8 cellular contexts compared by ENCODE assay signal in genomic region chr19:37718357-37718756, GRCh38.
DNase-seq lines count a peak whose midpoint lies in the region; ATAC-seq and TF ChIP-seq lines count a peak whose summit lies in the region.

No MANE protein-coding gene starts in this region.

- no peaks in the 10 kb centered on the region for H3K27me3 ChIP-seq in ACC112 (ENCODE audit: insufficient read depth, low read length)
- H3K27me3 ChIP-seq in HL-60 (ENCODE audit: insufficient read depth, poor library complexity, severe bottlenecking) = no peaks in the 10 kb centered on the region
- no peaks in the 10 kb centered on the region for H3K27me3 ChIP-seq in brain microvascular endothelial cell (replicated peaks)
- no peaks in the 10 kb centered on the region for H3K27me3 ChIP-seq in mucosa of rectum (ENCODE audit: control insufficient read depth in 2 of 2, insufficient read depth in 2 of 2, low read length in 2 of 2)

- no peak for ATAC-seq in HG02981 (IDR thresholded peaks at IDR 0.05; ENCODE audit: unreplicated experiment)

- 0 out of 2 replicates have a peak, but pooled peaks cover 10% of the 10 kb centered on the region for H3K36me3 ChIP-seq in ACC112 (ENCODE audit: insufficient read depth, low read length)
- no peaks in the 10 kb centered on the region for H3K36me3 ChIP-seq in brain microvascular endothelial cell (replicated peaks)
- no peaks in the 10 kb centered on the region for H3K36me3 ChIP-seq in mucosa of rectum (ENCODE audit: control insufficient read depth in 2 of 2, insufficient read depth in 2 of 2, low read length in 2 of 2)

- H3K4me3 ChIP-seq in ACC112 (ENCODE audit: low read depth, low read length) (peak overlapping the region; percentile 91), HL-60 (replicated peaks; ENCODE audit: insufficient read depth, low read length) (peak overlapping the region; percentile 78; the same call in 1 of the 2 replicates), brain microvascular endothelial cell (ENCODE audit: low read depth, low read length) (peak overlapping the region; percentile 85), mucosa of rectum (ENCODE audit: low read length in 2 of 2) (peak overlapping the region; percentile 88)

- peak overlapping the region; percentile 83 for H2AFZ ChIP-seq in ACC112 (ENCODE audit: low read length, unreplicated experiment)

- DNase-seq in HL-60 (ENCODE audit: low read depth in 1 of 2, low spot score in 1 of 2) = no peak
- DNase-seq in brain microvascular endothelial cell = no peak
- no peak for DNase-seq in putamen (ENCODE audit: low spot score)
- DNase-seq in NCI-H1105 treated with DMSO at 0.1 percent for 48 hours (lab: John Stamatoyannopoulos, UW) = no peak
- no peak for DNase-seq in NK-92 treated with Interleukin-12 subunit alpha and Interleukin-12 subunit beta, amount 100 ng/mL, for 24 hours (lab: John Stamatoyannopoulos, UW)

- H3K27ac ChIP-seq in ACC112 (ENCODE audit: low read depth, low read length) (peak overlapping the region; percentile 45; the same call in 1 of the 2 replicates), HL-60 (replicated peaks) (no peak overlapping the region), brain microvascular endothelial cell (peak overlapping the region; percentile 57), mucosa of rectum (ENCODE audit: low read depth in 2 of 2, low read length in 2 of 2) (no peak overlapping the region)

- H3K9ac ChIP-seq in mucosa of rectum (ENCODE audit: low read depth in 1 of 2, low read length in 2 of 2) = peak overlapping the region; percentile 3 to 85

- H3K79me2 ChIP-seq in ACC112 (ENCODE audit: control insufficient read depth, insufficient read depth, low read length, unreplicated experiment) = peaks cover 14% of the 10 kb centered on the region

- H3K4me1 ChIP-seq in ACC112 (ENCODE audit: control insufficient read depth, insufficient read depth, low read length, unreplicated experiment) = peaks cover 4% of the 10 kb centered on the region
- H3K4me1 ChIP-seq in mucosa of rectum (ENCODE audit: control insufficient read depth in 2 of 2, insufficient read depth in 2 of 2, low read length in 2 of 2) = peaks cover 9 to 10% of the 10 kb centered on the region in 2 donors

- no peaks in the 10 kb centered on the region for H3K9me3 ChIP-seq in mucosa of rectum (ENCODE audit: control insufficient read depth in 2 of 2, low read length in 2 of 2)

- TF ChIP-seq CTCF in HL-60 (IDR thresholded peaks at IDR 0.05; ENCODE audit: insufficient read depth, low read length) = no peak
- no peak for TF ChIP-seq CTCF in brain microvascular endothelial cell (IDR thresholded peaks at IDR 0.05; ENCODE audit: low read depth, low read length, missing control alignments)

- in situ Hi-C loops in brain microvascular endothelial cell (cut with HindIII; ENCODE audit: low pct_ligation_motif_present, low sequenced_read_pairs) = no loop called here

Comparison
In these comparisons a context has a peak if more than half of its experiments do, and no peak if none do; other contexts are left out.
1. H3K27ac ChIP-seq: peak in ACC112 (single experiment) and brain microvascular endothelial cell (single experiment); none in HL-60 (single experiment) and mucosa of rectum (0 of 2).
2. Peak in every context shown above with its lines, with median percentiles within 50 percentile points of each other: H3K4me3 ChIP-seq.